ENCODE assay signal across 8 cellular contexts in the genomic region with DNA sequence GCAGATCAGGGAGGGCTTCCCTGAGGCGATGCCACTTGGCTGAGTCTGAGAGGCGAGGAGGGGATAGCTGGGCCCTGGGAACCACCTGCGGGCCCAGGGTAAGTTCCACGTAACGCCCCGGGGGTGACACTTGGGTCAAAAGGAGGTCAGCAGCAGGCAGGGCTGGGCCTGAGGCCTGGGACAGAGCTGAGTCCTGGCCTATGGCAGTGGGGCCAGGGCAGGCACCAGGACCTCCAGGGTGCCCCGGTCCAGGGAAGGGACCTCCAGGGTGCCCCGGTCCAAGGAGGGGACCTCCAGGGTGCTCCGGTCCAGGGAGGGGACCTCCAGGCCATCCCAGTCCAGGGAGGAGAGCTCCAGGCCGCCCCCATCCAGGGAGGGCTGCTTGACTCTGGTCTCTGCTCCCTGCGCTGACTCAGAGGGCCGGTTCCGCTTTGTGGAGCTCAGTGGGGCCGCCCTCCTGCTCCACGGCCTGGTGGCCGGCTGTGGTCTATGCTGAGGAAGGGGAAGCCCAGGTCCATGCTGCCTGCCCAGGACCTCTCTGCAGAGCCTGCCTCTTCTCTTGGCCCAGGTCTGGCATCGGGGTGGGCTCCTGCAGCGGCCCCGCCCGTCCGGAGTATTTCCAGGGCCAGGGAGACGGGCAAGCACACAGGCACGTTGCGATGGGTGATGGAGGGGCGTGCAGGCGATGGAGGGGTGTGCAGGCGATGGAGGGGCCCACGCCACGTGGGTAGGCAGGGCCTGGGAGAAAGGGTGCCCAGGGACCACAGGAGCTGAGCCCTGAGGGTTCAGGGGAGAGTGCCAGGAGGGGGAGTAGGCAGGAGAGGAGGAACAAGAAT. TPM values are rescaled to one million over a fixed set of nuclear protein-coding genes. Genes with fewer than 3 reads are reported as not detected.
DNase-seq lines count a peak whose midpoint lies in the region; ATAC-seq and TF ChIP-seq lines count a peak whose summit lies in the region.

No MANE protein-coding gene starts in this region.

- peaks cover 0 to 3% (median under 1%) of the 10 kb centered on the region in 4 donors for H3K4me1 Mint-ChIP-seq in CD4-positive, CD25-positive, alpha-beta regulatory T cell
- H3K4me1 Mint-ChIP-seq in CD8-positive, alpha-beta memory T cell: peaks cover 6 to 11% (median 9%) of the 10 kb centered on the region in 3 donors

- H3K27ac Mint-ChIP-seq in CD4-positive, CD25-positive, alpha-beta regulatory T cell: no peak overlapping the region
- no peak overlapping the region for H3K27ac Mint-ChIP-seq in CD8-positive, alpha-beta memory T cell

- peaks cover 4% of the 10 kb centered on the region for H3K27me3 Mint-ChIP-seq in CD4-positive, CD25-positive, alpha-beta regulatory T cell
- peaks cover 6% of the 10 kb centered on the region in 2 donors for H3K27me3 Mint-ChIP-seq in CD8-positive, alpha-beta memory T cell

- POLR2A ChIA-PET in RWPE1 (lab: Yijun Ruan, JAX; ENCODE audit: low non-redundant PET): no interaction called here
- POLR2A ChIA-PET in CD8-positive, alpha-beta memory T cell (lab: Charles Lee): no interaction called here

- no peaks in the 10 kb centered on the region for H3K36me3 ChIP-seq in CD4-positive, CD25-positive, alpha-beta regulatory T cell (ENCODE audit: control insufficient read depth, insufficient read depth, low read length)
- H3K36me3 ChIP-seq in rectal smooth muscle tissue (ENCODE audit: control insufficient read depth, insufficient read depth, low read length): no peaks in the 10 kb centered on the region
- no peaks in the 10 kb centered on the region for H3K36me3 ChIP-seq in CD8-positive, alpha-beta memory T cell (ENCODE audit: insufficient read depth, low read length)

- H3K27me3 ChIP-seq in CD4-positive, CD25-positive, alpha-beta regulatory T cell (ENCODE audit: control insufficient read depth, insufficient read depth, low read length): no peaks in the 10 kb centered on the region
- no peaks in the 10 kb centered on the region for H3K27me3 ChIP-seq in rectal smooth muscle tissue (ENCODE audit: control insufficient read depth, insufficient read depth, low read length)
- H3K27me3 ChIP-seq in CD8-positive, alpha-beta memory T cell (ENCODE audit: insufficient read depth, low read length, poor library complexity, severe bottlenecking): no peaks in the 10 kb centered on the region

- H3K36me3 Mint-ChIP-seq in CD4-positive, CD25-positive, alpha-beta regulatory T cell: no peaks in the 10 kb centered on the region
- no peaks in the 10 kb centered on the region for H3K36me3 Mint-ChIP-seq in CD8-positive, alpha-beta memory T cell

- H3K9me3 Mint-ChIP-seq in CD4-positive, CD25-positive, alpha-beta regulatory T cell: no peaks in the 10 kb centered on the region
- H3K9me3 Mint-ChIP-seq in CD8-positive, alpha-beta memory T cell: no peaks in the 10 kb centered on the region

- no peak overlapping the region for H3K9ac ChIP-seq in rectal smooth muscle tissue (ENCODE audit: low read length)

- no peak for TF ChIP-seq CTCF in RWPE1 (conservative IDR thresholded peaks at IDR 0.05; ENCODE audit: low read depth)
- peak; percentile 4 for TF ChIP-seq CTCF in fibroblast of the aortic adventitia (IDR thresholded peaks at IDR 0.05; ENCODE audit: insufficient read depth, low read length)

- ATAC-seq in CD4-positive, CD25-positive, alpha-beta regulatory T cell (ENCODE audit: low read depth in 2 of 2): peak; percentile 28 to 48
- ATAC-seq in HG03135 (IDR thresholded peaks at IDR 0.05; ENCODE audit: unreplicated experiment): no peak

- H3K4me3 Mint-ChIP-seq in CD4-positive, CD25-positive, alpha-beta regulatory T cell: no peak overlapping the region
- no peak overlapping the region for H3K4me3 Mint-ChIP-seq in CD8-positive, alpha-beta memory T cell

- no peak overlapping the region for H3K27ac ChIP-seq in CD4-positive, CD25-positive, alpha-beta regulatory T cell (ENCODE audit: insufficient read depth, low read length, poor library complexity, severe bottlenecking)
- peak overlapping the region; percentile 100 for H3K27ac ChIP-seq in RWPE1
- H3K27ac ChIP-seq in rectal smooth muscle tissue (ENCODE audit: low read depth, low read length): peak overlapping the region; percentile 67
- no peak overlapping the region for H3K27ac ChIP-seq in CD8-positive, alpha-beta memory T cell (ENCODE audit: low read depth, low read length)

- DNase-seq in CD4-positive, CD25-positive, alpha-beta regulatory T cell: no peak
- DNase-seq in RWPE1 (ENCODE audit: low spot score) (no peak), fibroblast of the aortic adventitia (ENCODE audit: low read depth) (peak; percentile 55), superior temporal gyrus (ENCODE audit: extremely low spot score) (no peak), NCI-H1436 treated with DMSO at 0.1 percent for 48 hours (lab: John Stamatoyannopoulos, UW) (no peak)
- no peak for DNase-seq in CD8-positive, alpha-beta memory T cell

- CTCF ChIA-PET in RWPE1 (lab: Yijun Ruan, JAX): interaction anchor here (0.5 to 2.7 kb wide), 4 partner anchors 10 to 96 kb away, joined by 3 to 12 read pairs (median 3); no protein-coding TSS in a partner anchor
- CTCF ChIA-PET in CD8-positive, alpha-beta memory T cell (lab: Charles Lee): interaction anchor here (1.1 to 5.2 kb wide), 6 partner anchors 10 to 419 kb away, joined by 3 to 68 read pairs (median 14); no protein-coding TSS in a partner anchor

- H3K4me1 ChIP-seq in CD4-positive, CD25-positive, alpha-beta regulatory T cell (ENCODE audit: control insufficient read depth, insufficient read depth, low read length, poor library complexity, severe bottlenecking): no peaks in the 10 kb centered on the region
- H3K4me1 ChIP-seq in rectal smooth muscle tissue (ENCODE audit: control insufficient read depth, insufficient read depth, low read length): peaks cover 33% of the 10 kb centered on the region
- H3K4me1 ChIP-seq in CD8-positive, alpha-beta memory T cell (ENCODE audit: insufficient read depth, low read length): no peaks in the 10 kb centered on the region

- no peak overlapping the region for H3K4me3 ChIP-seq in CD4-positive, CD25-positive, alpha-beta regulatory T cell (ENCODE audit: low read depth, low read length)
- H3K4me3 ChIP-seq in fibroblast of the aortic adventitia (ENCODE audit: low read depth, low read length): peak overlapping the region; percentile 25
- peak overlapping the region; percentile 47 for H3K4me3 ChIP-seq in rectal smooth muscle tissue (ENCODE audit: low read length)
- no peak overlapping the region for H3K4me3 ChIP-seq in CD8-positive, alpha-beta memory T cell (ENCODE audit: low read length)

- no peaks in the 10 kb centered on the region for H3K9me3 ChIP-seq in CD4-positive, CD25-positive, alpha-beta regulatory T cell (ENCODE audit: control insufficient read depth in 2 of 2, low read length in 2 of 2)
- H3K9me3 ChIP-seq in CD8-positive, alpha-beta memory T cell (ENCODE audit: low read length): no peaks in the 10 kb centered on the region

RNA-seq across cellular contexts. Expression of a gene that starts 19.5 kb away (rescaled TPM):
- total RNA-seq in CD4-positive, CD25-positive, alpha-beta regulatory T cell: not detected
- polyA plus RNA-seq in CD4-positive, CD25-positive, alpha-beta regulatory T cell: not detected
- 0.18 TPM in 1 of 2 replicates, not detected in the other for total RNA-seq in fibroblast of the aortic adventitia (ENCODE audit: low replicate concordance)
- total RNA-seq in CD8-positive, alpha-beta memory T cell: not detected
- not detected for polyA plus RNA-seq in CD8-positive, alpha-beta memory T cell

Comparison
In these comparisons a context has a peak if more than half of its experiments do, and no peak if none do; other contexts are left out.
1. H3K27ac ChIP-seq: peak in RWPE1 (single experiment) and rectal smooth muscle tissue (single experiment); none in CD4-positive, CD25-positive, alpha-beta regulatory T cell (single experiment) and CD8-positive, alpha-beta memory T cell (single experiment).
2. H3K4me3 ChIP-seq: peak in fibroblast of the aortic adventitia (single experiment) and rectal smooth muscle tissue (single experiment); none in CD4-positive, CD25-positive, alpha-beta regulatory T cell (single experiment) and CD8-positive, alpha-beta memory T cell (single experiment).